Comparison of ENCODE assay signal across 33 cellular contexts in the genomic region with DNA sequence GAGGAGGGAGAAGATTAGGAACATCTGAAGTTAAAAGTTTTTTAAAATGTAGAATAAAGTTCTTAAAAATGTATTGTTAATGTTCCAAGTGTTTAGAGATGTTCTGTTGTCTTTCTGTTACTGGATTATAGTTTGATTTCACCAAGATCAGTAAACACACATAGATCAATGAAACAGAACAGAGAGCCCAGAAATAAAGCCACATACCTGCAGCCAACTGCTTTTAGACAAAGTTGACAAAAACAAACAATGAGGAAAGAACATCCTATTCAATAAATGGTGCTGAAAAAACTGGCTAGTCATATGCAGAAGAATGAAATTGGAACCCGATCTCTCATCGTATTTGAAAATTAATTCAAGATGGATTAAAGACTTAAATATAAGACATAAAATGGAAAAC.
"Had no signal": no experiment of that assay in that cellular context is flagged by ENCODE, and none has a peak within 500 bp of the region (broad histone marks: within the 10 kb centered on the region; RNA-seq: fewer than 3 reads in every experiment).

No MANE protein-coding gene starts in this region.

- H3K36me3 ChIP-seq: neutrophil, ovary, spleen, suprapubic skin, tibial artery, transverse colon, upper lobe of right lung, uterus had no signal

- ATAC-seq: naive thymus-derived CD8-positive, alpha-beta T cell; natural killer cell treated with Interleukin-12 subunit alpha and Interleukin-12 subunit beta and Interleukin-15 and Interleukin-18, amount 100 ng/mL, for 72 hours; psoas muscle; right cardiac atrium; sciatic nerve; stimulated activated memory B cell treated with anti-CD40 and anti-IgM and Interleukin-4, amounts not matched to agents 10 μg/mL and 1 μg/mL and 100 μg/mL, for 72 hours; stimulated activated naive CD8-positive, alpha-beta T cell treated with anti-CD3 and anti-CD28 coated beads, Interleukin-15, amount 100 ng/mL, for 72 hours; stimulated activated naive CD8-positive, alpha-beta T cell treated with anti-CD3 and anti-CD28 coated beads, Interleukin-15, Interleukin-2, amounts not matched to agents 100 U/mL and 50 U/mL, for 24 hours; upper lobe of right lung had no signal

- H3K4me2 ChIP-seq: smooth muscle cell had no signal

- H3K9ac ChIP-seq: parathyroid adenoma had no signal

- H3K27ac ChIP-seq: neutrophil, ovary, parathyroid adenoma, psoas muscle, skin epidermis, spleen, suprapubic skin, testis, tibial artery, transverse colon, upper lobe of right lung, uterus had no signal

- H3K27ac Mint-ChIP-seq: naive thymus-derived CD8-positive, alpha-beta T cell; natural killer cell treated with Interleukin-12 subunit alpha and Interleukin-12 subunit beta and Interleukin-15 and Interleukin-18, amount 100 ng/mL, for 72 hours; nephron progenitor cell; progenitor cell of endocrine pancreas; stimulated activated memory B cell treated with anti-CD40 and anti-IgM and Interleukin-4, amounts not matched to agents 10 μg/mL and 1 μg/mL and 100 μg/mL, for 72 hours; stimulated activated naive CD8-positive, alpha-beta T cell treated with anti-CD3 and anti-CD28 coated beads, Interleukin-15, amount 100 ng/mL, for 72 hours; type B pancreatic cell had no signal

- H3K4me3 ChIP-seq: ovary, psoas muscle, skin epidermis, smooth muscle cell, spleen, suprapubic skin, testis, tibial artery, transverse colon, upper lobe of right lung, uterus had no signal

- H3K4me3 Mint-ChIP-seq: naive thymus-derived CD8-positive, alpha-beta T cell; natural killer cell treated with Interleukin-12 subunit alpha and Interleukin-12 subunit beta and Interleukin-15 and Interleukin-18, amount 100 ng/mL, for 72 hours; nephron progenitor cell; neural crest cell; stimulated activated memory B cell treated with anti-CD40 and anti-IgM and Interleukin-4, amounts not matched to agents 10 μg/mL and 1 μg/mL and 100 μg/mL, for 72 hours; stimulated activated naive CD8-positive, alpha-beta T cell treated with anti-CD3 and anti-CD28 coated beads, Interleukin-15, amount 100 ng/mL, for 72 hours; type B pancreatic cell had no signal

- H3K9me3 ChIP-seq: neutrophil, ovary, psoas muscle, suprapubic skin, testis, tibial artery, transverse colon, upper lobe of right lung, uterus had no signal

- H3K36me3 Mint-ChIP-seq: naive thymus-derived CD8-positive, alpha-beta T cell; natural killer cell treated with Interleukin-12 subunit alpha and Interleukin-12 subunit beta and Interleukin-15 and Interleukin-18, amount 100 ng/mL, for 72 hours; stimulated activated memory B cell treated with anti-CD40 and anti-IgM and Interleukin-4, amounts not matched to agents 10 μg/mL and 1 μg/mL and 100 μg/mL, for 72 hours; type B pancreatic cell had no signal

- H3K27me3 Mint-ChIP-seq: naive thymus-derived CD8-positive, alpha-beta T cell; natural killer cell treated with Interleukin-12 subunit alpha and Interleukin-12 subunit beta and Interleukin-15 and Interleukin-18, amount 100 ng/mL, for 72 hours; progenitor cell of endocrine pancreas; stimulated activated memory B cell treated with anti-CD40 and anti-IgM and Interleukin-4, amounts not matched to agents 10 μg/mL and 1 μg/mL and 100 μg/mL, for 72 hours; stimulated activated naive CD8-positive, alpha-beta T cell treated with anti-CD3 and anti-CD28 coated beads, Interleukin-15, amount 100 ng/mL, for 72 hours; type B pancreatic cell had no signal

- H2AFZ ChIP-seq: parathyroid adenoma had no signal

- H3K4me1 ChIP-seq: parathyroid adenoma, psoas muscle, spleen, suprapubic skin, testis, tibial artery, transverse colon, upper lobe of right lung, uterus had no signal

- H3K9me3 Mint-ChIP-seq: natural killer cell treated with Interleukin-12 subunit alpha and Interleukin-12 subunit beta and Interleukin-15 and Interleukin-18, amount 100 ng/mL, for 72 hours; stimulated activated memory B cell treated with anti-CD40 and anti-IgM and Interleukin-4, amounts not matched to agents 10 μg/mL and 1 μg/mL and 100 μg/mL, for 72 hours; stimulated activated naive CD8-positive, alpha-beta T cell treated with anti-CD3 and anti-CD28 coated beads, Interleukin-15, amount 100 ng/mL, for 72 hours; type B pancreatic cell had no signal

- DNase-seq: naive thymus-derived CD8-positive, alpha-beta T cell; nephron progenitor cell; occipital lobe; ovary; posterior cingulate gyrus; psoas muscle; right cardiac atrium; spleen; stimulated activated CD4-positive, alpha-beta T cell treated with anti-CD3 and anti-CD28 coated beads, Interleukin-12 subunit alpha, Interleukin-12 subunit beta, amount 100 ng/mL, for 4 hours; stimulated activated CD4-positive, alpha-beta T cell treated with anti-CD3 and anti-CD28 coated beads, Interleukin-1b, Interleukin-23, amount 100 ng/mL, for 48 hours; stimulated activated CD4-positive, alpha-beta T cell treated with anti-CD3 and anti-CD28 coated beads, Interleukin-4, amount 100 ng/mL, for 1 hour; stimulated activated CD4-positive, alpha-beta T cell treated with anti-CD3 and anti-CD28 coated beads, Interleukin-4, amount 100 ng/mL, for 4 hours; stimulated activated CD8-positive, alpha-beta memory T cell treated with anti-CD3 and anti-CD28 coated beads, Interleukin-4, amount 100 ng/mL, for 48 hours; stimulated activated naive CD4-positive, alpha-beta T cell; stimulated activated naive CD8-positive, alpha-beta T cell treated with anti-CD3 and anti-CD28 coated beads, Interleukin-15, amount 100 ng/mL, for 72 hours; stimulated activated naive CD8-positive, alpha-beta T cell treated with anti-CD3 and anti-CD28 coated beads, Interleukin-15, Interleukin-2, amounts not matched to agents 100 U/mL and 50 U/mL, for 24 hours; substantia nigra; testis; tibial artery; transverse colon; upper lobe of right lung; uterus had no signal

- H3K79me2 ChIP-seq: parathyroid adenoma had no signal

- H3K4me1 Mint-ChIP-seq: naive thymus-derived CD8-positive, alpha-beta T cell; nephron progenitor cell; neural crest cell; stimulated activated memory B cell treated with anti-CD40 and anti-IgM and Interleukin-4, amounts not matched to agents 10 μg/mL and 1 μg/mL and 100 μg/mL, for 72 hours; stimulated activated naive CD8-positive, alpha-beta T cell treated with anti-CD3 and anti-CD28 coated beads, Interleukin-15, amount 100 ng/mL, for 72 hours had no signal

- H3K27me3 ChIP-seq: neutrophil, ovary, spleen, suprapubic skin, testis, tibial artery, transverse colon, upper lobe of right lung, uterus had no signal
